Comparison of ENCODE assay signal across 8 cellular contexts in genomic region chr19:2048959-2049740, GRCh38. TPM values are rescaled to one million over a fixed set of nuclear protein-coding genes. Genes with fewer than 3 reads are reported as not detected.
A peak's percentile ranks its signal among the peaks of the same experiment; 100 is the strongest.
DNase-seq lines count a peak whose midpoint lies in the region; ATAC-seq and TF ChIP-seq lines count a peak whose summit lies in the region.

No MANE protein-coding gene starts in this region.

- H3K36me3 ChIP-seq in body of pancreas (replicated peaks in 1 of 2; ENCODE audit: insufficient read depth in 1 of 2, low read depth in 2 of 2) (no peaks in the 10 kb centered on the region), testis (ENCODE audit: low read depth, missing control alignments) (no peaks in the 10 kb centered on the region)

- H3K27ac ChIP-seq in body of pancreas, result peak overlapping the region; percentile 89 to 100 (median 100)
- peak overlapping the region; percentile 80 to 98 for H3K27ac ChIP-seq in testis

- H3K4me3 ChIP-seq in body of pancreas (peak overlapping the region; percentile 18 to 28), testis (peak overlapping the region; percentile 86 to 91)

- H3K27me3 Mint-ChIP-seq in activated CD4-positive, alpha-beta T cell treated with anti-CD3 and anti-CD28 coated beads, Interleukin-2, amount 10 ng/mL, durations not matched to agents 24 days and 14 days, result no peaks in the 10 kb centered on the region

- ATAC-seq in body of pancreas, result no peak
- ATAC-seq in HG03442 (IDR thresholded peaks at IDR 0.05; ENCODE audit: unreplicated experiment), result no peak

- no peak for DNase-seq in activated CD4-positive, alpha-beta T cell treated with anti-CD3 and anti-CD28 coated beads, Interleukin-2, amount 10 ng/mL, durations not matched to agents 24 days and 14 days
- no peak for DNase-seq in activated CD4-positive, alpha-beta T cell treated with anti-CD3 and anti-CD28 coated beads, Interleukin-2, amount 50 U/mL, for 1 hour
- DNase-seq in body of pancreas (peak in 3 of 4 donors; percentile 32 to 64 (median 61)), left kidney (ENCODE audit: low read depth, low spot score) (peak; percentile 43), testis (peak; percentile 72), OCI-M2 (lab: John Stamatoyannopoulos, UW; ENCODE audit: unreplicated experiment) (no peak), NCI-H2227 treated with DMSO at 0.1 percent for 48 hours (lab: John Stamatoyannopoulos, UW) (no peak)

- peaks cover 84% of the 10 kb centered on the region for H3K4me1 ChIP-seq in body of pancreas
- peaks cover 48% of the 10 kb centered on the region for H3K4me1 ChIP-seq in testis

- H3K27me3 ChIP-seq in body of pancreas (no peaks in the 10 kb centered on the region), testis (no peaks in the 10 kb centered on the region)

- peak overlapping the region; percentile 78 for H3K27ac Mint-ChIP-seq in activated CD4-positive, alpha-beta T cell treated with anti-CD3 and anti-CD28 coated beads, Interleukin-2, amount 10 ng/mL, durations not matched to agents 24 days and 14 days

- H3K4me1 Mint-ChIP-seq in activated CD4-positive, alpha-beta T cell treated with anti-CD3 and anti-CD28 coated beads, Interleukin-2, amount 10 ng/mL, durations not matched to agents 24 days and 14 days, result peaks cover 30% of the 10 kb centered on the region

- TF ChIP-seq POLR2A in body of pancreas (IDR thresholded peaks at IDR 0.05), result no peak
- peak; percentile 12 for TF ChIP-seq POLR2A in testis (IDR thresholded peaks at IDR 0.05)

- 17% methylated on average over 27 of the region's 27 CpGs; no CpG with 5 or more reads in 1 of the 2 donors for WGBS in body of pancreas, 2 donors
- 63 to 71% methylated on average over 5 to 27 of the region's 27 CpGs for WGBS in testis, 2 donors

- H3K36me3 Mint-ChIP-seq in activated CD4-positive, alpha-beta T cell treated with anti-CD3 and anti-CD28 coated beads, Interleukin-2, amount 10 ng/mL, durations not matched to agents 24 days and 14 days (ENCODE audit: low read depth), result peaks cover 18% of the 10 kb centered on the region

- H3K9me3 Mint-ChIP-seq in activated CD4-positive, alpha-beta T cell treated with anti-CD3 and anti-CD28 coated beads, Interleukin-2, amount 10 ng/mL, durations not matched to agents 24 days and 14 days, result no peaks in the 10 kb centered on the region

- H3K9me3 ChIP-seq in body of pancreas (no peaks in the 10 kb centered on the region), testis (no peaks in the 10 kb centered on the region)

- TF ChIP-seq CTCF in body of pancreas (IDR thresholded peaks at IDR 0.05) (no peak), testis (IDR thresholded peaks at IDR 0.05) (no peak)

- intact Hi-C loops in activated CD4-positive, alpha-beta T cell treated with anti-CD3 and anti-CD28 coated beads, Interleukin-2, amount 10 ng/mL, durations not matched to agents 24 days and 14 days (cut with micrococcal nuclease), result no loop called here
- intact Hi-C loops in body of pancreas (cut with DNase I), result no loop called here
- intact Hi-C loops in testis (cut with DNase I; ENCODE audit: low total_unique reads), result no loop called here

- peak overlapping the region; percentile 90 for H3K4me3 Mint-ChIP-seq in activated CD4-positive, alpha-beta T cell treated with anti-CD3 and anti-CD28 coated beads, Interleukin-2, amount 10 ng/mL, durations not matched to agents 24 days and 14 days

RNA-seq across cellular contexts. Expression of gene MKNK2, which starts 1.9 kb away (rescaled TPM):
- 159 and 169 TPM in 2 replicates for total RNA-seq in activated CD4-positive, alpha-beta T cell treated with anti-CD3 and anti-CD28 coated beads, Interleukin-2, amount 10 ng/mL, durations not matched to agents 24 days and 14 days
- 100 to 1,000 TPM; 180 to 273 TPM for total RNA-seq in body of pancreas
- 100 to 1,000 TPM in 1 of 2 donors, 10 to 100 TPM in 1; 93.0 to 103 TPM for total RNA-seq in testis
- polyA plus RNA-seq in testis (ENCODE audit: insufficient read depth, low read depth, low replicate concordance), result 76.5 TPM

RNA-seq across cellular contexts. Expression of gene BTBD2, which starts 33.6 kb away (rescaled TPM):
- total RNA-seq in activated CD4-positive, alpha-beta T cell treated with anti-CD3 and anti-CD28 coated beads, Interleukin-2, amount 10 ng/mL, durations not matched to agents 24 days and 14 days, result 25.8 and 30.2 TPM in 2 replicates
- total RNA-seq in body of pancreas (10 to 100 TPM; 42.3 to 44.8 TPM), testis (100 to 1,000 TPM in 1 of 2 donors, 10 to 100 TPM in 1; 61.1 to 117 TPM)
- polyA plus RNA-seq in testis (ENCODE audit: insufficient read depth, low read depth, low replicate concordance), result 43.2 TPM

RNA-seq across cellular contexts. Expression of gene MOB3A, which starts 47.0 kb away (rescaled TPM):
- total RNA-seq in activated CD4-positive, alpha-beta T cell treated with anti-CD3 and anti-CD28 coated beads, Interleukin-2, amount 10 ng/mL, durations not matched to agents 24 days and 14 days, result 184 and 185 TPM in 2 replicates
- total RNA-seq in body of pancreas, result 10 to 100 TPM; 11.7 to 22.1 TPM
- 10 to 100 TPM; 22.8 to 31.6 TPM for total RNA-seq in testis
- 17.8 TPM for polyA plus RNA-seq in testis (ENCODE audit: insufficient read depth, low read depth, low replicate concordance)

RNA-seq across cellular contexts. Expression of gene IZUMO4, which starts 47.6 kb away (rescaled TPM):
- 9.5 and 10.0 TPM in 2 replicates for total RNA-seq in activated CD4-positive, alpha-beta T cell treated with anti-CD3 and anti-CD28 coated beads, Interleukin-2, amount 10 ng/mL, durations not matched to agents 24 days and 14 days
- total RNA-seq in body of pancreas (1 to 10 TPM; 3.4 to 4.0 TPM), testis (100 to 1,000 TPM; 208 to 276 TPM)
- 796 TPM for polyA plus RNA-seq in testis (ENCODE audit: insufficient read depth, low read depth, low replicate concordance)

Comparison
In these comparisons a context has a peak if more than half of its experiments do, and no peak if none do; other contexts are left out.
1. DNase-seq: peak in body of pancreas (3 of 4), left kidney (single experiment) and testis (single experiment); none in activated CD4-positive, alpha-beta T cell treated with anti-CD3 and anti-CD28 coated beads, Interleukin-2, amount 10 ng/mL, durations not matched to agents 24 days and 14 days (single experiment), activated CD4-positive, alpha-beta T cell treated with anti-CD3 and anti-CD28 coated beads, Interleukin-2, amount 50 U/mL, for 1 hour (single experiment), OCI-M2 (single experiment) and NCI-H2227 treated with DMSO at 0.1 percent for 48 hours (single experiment).